In the genomic region with DNA sequence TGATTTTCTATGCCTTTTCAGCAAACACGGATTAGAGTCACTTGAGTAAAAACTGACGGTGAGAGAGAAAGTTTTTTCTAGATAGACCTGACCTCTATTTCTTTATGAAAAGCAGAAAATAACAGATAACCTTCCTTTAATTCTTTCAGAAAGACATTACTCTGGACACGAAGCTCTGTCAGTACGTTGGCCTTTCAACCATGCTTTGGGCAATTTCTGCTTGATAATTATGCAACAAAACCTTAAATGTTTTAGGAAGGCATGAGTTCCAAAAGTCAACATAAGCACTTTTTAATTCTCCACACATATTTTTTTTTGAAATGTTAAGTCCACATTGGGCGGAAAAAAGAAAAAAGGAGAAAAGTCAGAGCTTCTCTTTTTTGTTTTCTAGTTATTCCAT, we compare ENCODE assay signal across 19 cellular contexts.
"Had no signal": no experiment of that assay in that cellular context is flagged by ENCODE, and none has a peak within 500 bp of the region (broad histone marks: within the 10 kb centered on the region; RNA-seq: fewer than 3 reads in every experiment).

No MANE protein-coding gene starts in this region.

- H3K36me3 ChIP-seq: cardiac muscle cell, left lung, tibial nerve, uterus had no signal

- ATAC-seq: activated CD4-positive, alpha-beta T cell treated with anti-CD3 and anti-CD28 coated beads for 36 hours; activated naive CD4-positive, alpha-beta T cell treated with anti-CD3 and anti-CD28 coated beads, Interleukin-2, amount 50 U/mL, for 72 hours; left lung; mucosa of descending colon; naive thymus-derived CD8-positive, alpha-beta T cell; WTC11 had no signal

- H3K4me3 Mint-ChIP-seq: activated CD4-positive, alpha-beta T cell treated with anti-CD3 and anti-CD28 coated beads for 36 hours; activated T-helper 1 cell treated with anti-CD3 and anti-CD28 coated beads, Interleukin-12 subunit alpha, Interleukin-12 subunit beta, Interleukin-2, Interleukin-4 antibody, amounts not matched to agents 30 ng/mL and 10 ng/mL and 1 ng/mL, durations not matched to agents 14 hours and 24 hours and 36 hours; WTC11 had no signal

- H3K4me3 ChIP-seq: cardiac muscle cell, left lung, mucosa of descending colon, tibial nerve, uterus had no signal

- H3K27ac ChIP-seq: cardiac muscle cell, epithelial cell of prostate, foreskin keratinocyte, left lung, uterus had no signal

- H3K9me3 ChIP-seq: left lung, mucosa of descending colon, tibial nerve, uterus had no signal

- H3K36me3 Mint-ChIP-seq: activated naive CD4-positive, alpha-beta T cell treated with anti-CD3 and anti-CD28 coated beads, Interleukin-2, amount 50 U/mL, for 72 hours; WTC11 had no signal

- DNase-seq: activated CD4-positive, alpha-beta T cell treated with anti-CD3 and anti-CD28 coated beads for 36 hours; activated CD4-positive, alpha-beta T cell treated with anti-CD3 and anti-CD28 coated beads, Interleukin-2, amount 50 U/mL, for 48 hours; activated gamma-delta T cell treated with Interleukin-2 at 50 U/mL for 16 hours; activated T-cell treated with anti-CD3 and anti-CD28 coated beads for 4 hours; foreskin keratinocyte; left lung; mammary epithelial cell; mucosa of descending colon; naive thymus-derived CD8-positive, alpha-beta T cell; occipital lobe; stimulated activated CD4-positive, alpha-beta T cell treated with anti-CD3 and anti-CD28 coated beads, Interleukin-2, amount 100 ng/mL, for 24 hours; stimulated activated naive CD8-positive, alpha-beta T cell treated with anti-CD3 and anti-CD28 coated beads, Interleukin-15, Interleukin-2, amounts not matched to agents 100 U/mL and 50 U/mL, for 24 hours; uterus had no signal

- H3K27ac Mint-ChIP-seq: activated CD4-positive, alpha-beta T cell treated with anti-CD3 and anti-CD28 coated beads for 36 hours; activated naive CD4-positive, alpha-beta T cell treated with anti-CD3 and anti-CD28 coated beads, Interleukin-2, amount 50 U/mL, for 72 hours; activated T-helper 1 cell treated with anti-CD3 and anti-CD28 coated beads, Interleukin-12 subunit alpha, Interleukin-12 subunit beta, Interleukin-2, Interleukin-4 antibody, amounts not matched to agents 30 ng/mL and 10 ng/mL and 1 ng/mL, durations not matched to agents 14 hours and 24 hours and 36 hours; WTC11 had no signal

- H3K9me3 Mint-ChIP-seq: activated naive CD4-positive, alpha-beta T cell treated with anti-CD3 and anti-CD28 coated beads, Interleukin-2, amount 50 U/mL, for 72 hours; activated T-helper 1 cell treated with anti-CD3 and anti-CD28 coated beads, Interleukin-12 subunit alpha, Interleukin-12 subunit beta, Interleukin-2, Interleukin-4 antibody, amounts not matched to agents 30 ng/mL and 10 ng/mL and 1 ng/mL, durations not matched to agents 14 hours and 24 hours and 36 hours; naive thymus-derived CD8-positive, alpha-beta T cell; WTC11 had no signal

- H3K27me3 Mint-ChIP-seq: activated CD4-positive, alpha-beta T cell treated with anti-CD3 and anti-CD28 coated beads for 36 hours; naive thymus-derived CD8-positive, alpha-beta T cell had no signal

- H3K27me3 ChIP-seq: cardiac muscle cell, foreskin keratinocyte, left lung, tibial nerve, uterus had no signal
